ENCODE assay signal across 1 cellular context in genomic region chr1:228212966-228213844, GRCh38.
TF ChIP-seq lines count a peak whose summit lies in the region.

No MANE protein-coding gene starts in this region.

TF ChIP-seq in K562, 482 proteins besides CTCF, POLR2A, EP300 and RAD21 (continued from another document and continues in another):
- peak; percentile 93 for TF ChIP-seq MGA (IDR thresholded peaks at IDR 0.05)
- TF ChIP-seq, protein P1, sequence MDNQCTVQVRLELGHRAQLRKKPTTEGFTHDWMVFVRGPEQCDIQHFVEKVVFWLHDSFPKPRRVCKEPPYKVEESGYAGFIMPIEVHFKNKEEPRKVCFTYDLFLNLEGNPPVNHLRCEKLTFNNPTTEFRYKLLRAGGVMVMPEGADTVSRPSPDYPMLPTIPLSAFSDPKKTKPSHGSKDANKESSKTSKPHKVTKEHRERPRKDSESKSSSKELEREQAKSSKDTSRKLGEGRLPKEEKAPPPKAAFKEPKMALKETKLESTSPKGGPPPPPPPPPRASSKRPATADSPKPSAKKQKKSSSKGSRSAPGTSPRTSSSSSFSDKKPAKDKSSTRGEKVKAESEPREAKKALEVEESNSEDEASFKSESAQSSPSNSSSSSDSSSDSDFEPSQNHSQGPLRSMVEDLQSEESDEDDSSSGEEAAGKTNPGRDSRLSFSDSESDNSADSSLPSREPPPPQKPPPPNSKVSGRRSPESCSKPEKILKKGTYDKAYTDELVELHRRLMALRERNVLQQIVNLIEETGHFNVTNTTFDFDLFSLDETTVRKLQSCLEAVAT (IDR thresholded peaks at IDR 0.05) = 0 out of 4 replicates have a peak, but pooled peaks of 1 of the 2 experiments have one; percentile 27
- TF ChIP-seq POU5F1 (IDR thresholded peaks at IDR 0.05; ENCODE audit: borderline replicate concordance, low read depth, low read length, partially characterized antibody) = no peak
- no peak for TF ChIP-seq C11orf30 (IDR thresholded peaks at IDR 0.05; ENCODE audit: low read depth)
- TF ChIP-seq, protein P2, sequence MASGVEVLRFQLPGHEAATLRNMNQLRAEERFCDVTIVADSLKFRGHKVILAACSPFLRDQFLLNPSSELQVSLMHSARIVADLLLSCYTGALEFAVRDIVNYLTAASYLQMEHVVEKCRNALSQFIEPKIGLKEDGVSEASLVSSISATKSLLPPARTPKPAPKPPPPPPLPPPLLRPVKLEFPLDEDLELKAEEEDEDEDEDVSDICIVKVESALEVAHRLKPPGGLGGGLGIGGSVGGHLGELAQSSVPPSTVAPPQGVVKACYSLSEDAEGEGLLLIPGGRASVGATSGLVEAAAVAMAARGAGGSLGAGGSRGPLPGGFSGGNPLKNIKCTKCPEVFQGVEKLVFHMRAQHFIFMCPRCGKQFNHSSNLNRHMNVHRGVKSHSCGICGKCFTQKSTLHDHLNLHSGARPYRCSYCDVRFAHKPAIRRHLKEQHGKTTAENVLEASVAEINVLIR (CRISPR knock-in tag; IDR thresholded peaks at IDR 0.05) = 0 out of 2 replicates have a peak, but pooled peaks have one; percentile 33
- TF ChIP-seq YBX1 (IDR thresholded peaks at IDR 0.05) = 0 out of 2 replicates have a peak, but pooled peaks have one; percentile 57
- TF ChIP-seq RNF219 (CRISPR knock-in tag; IDR thresholded peaks at IDR 0.05) = no peak
- 0 out of 2 replicates have a peak, but pooled peaks have one; percentile 52 for TF ChIP-seq MIER1 (IDR thresholded peaks at IDR 0.05; ENCODE audit: low read depth)
- peak; percentile 72 for TF ChIP-seq MYC (IDR thresholded peaks at IDR 0.05; ENCODE audit: low read depth, low read length)
- no peak for TF ChIP-seq MYC (CRISPR knock-in tag; IDR thresholded peaks at IDR 0.05; ENCODE audit: borderline replicate concordance, low read depth)
- TF ChIP-seq YY1 (IDR thresholded peaks at IDR 0.05; ENCODE audit: borderline replicate concordance in 1 of 3, control insufficient read depth in 1 of 3, extremely low read depth in 1 of 3, insufficient read depth in 3 of 3, insufficient read length in 1 of 3, insufficient replicate concordance in 2 of 3, low read depth in 1 of 3, low read length in 2 of 3) = peak in 2 of 3 experiments; percentile 48 to 64
- TF ChIP-seq ETS1 (conservative IDR thresholded peaks at IDR 0.05; ENCODE audit: control insufficient read depth, low read depth, low read length) = peak; percentile 11; the same call in 1 of the 2 replicates
- TF ChIP-seq ERF (CRISPR knock-in tag; IDR thresholded peaks at IDR 0.05) = no peak
- TF ChIP-seq GATAD2B (IDR thresholded peaks at IDR 0.05; ENCODE audit: borderline replicate concordance) = no peak
- no peak for TF ChIP-seq IRF9 (tag; IDR thresholded peaks at IDR 0.05)
- TF ChIP-seq FOXJ2 (tag; IDR thresholded peaks at IDR 0.05) = no peak
- TF ChIP-seq TFAP4 (CRISPR knock-in tag; IDR thresholded peaks at IDR 0.05; ENCODE audit: borderline replicate concordance) = peak; percentile 83
- peak; percentile 13 for TF ChIP-seq RBBP5 (IDR thresholded peaks at IDR 0.05; ENCODE audit: borderline replicate concordance, insufficient read depth, low read length, poor library complexity, severe bottlenecking)
- TF ChIP-seq CHD4 (IDR thresholded peaks at IDR 0.05; ENCODE audit: insufficient read depth, insufficient replicate concordance, low read depth, low read length, poor library complexity, severe bottlenecking) = no peak
- TF ChIP-seq JUN (IDR thresholded peaks at IDR 0.05; ENCODE audit: borderline replicate concordance, low read depth, low read length) = peak; percentile 47; the same call in 1 of the 2 replicates
- TF ChIP-seq JUN (CRISPR knock-in tag; IDR thresholded peaks at IDR 0.05; ENCODE audit: borderline replicate concordance) = no peak
- no peak for TF ChIP-seq WHSC1 (IDR thresholded peaks at IDR 0.05; ENCODE audit: low read length)
- no peak for TF ChIP-seq GATA2 (CRISPR knock-in tag; IDR thresholded peaks at IDR 0.05)
- peak; percentile 68; the same call in 1 of the 2 replicates for TF ChIP-seq ZBTB7A (IDR thresholded peaks at IDR 0.05; ENCODE audit: borderline replicate concordance, control insufficient read depth, low read depth, low read length)
- no peak for TF ChIP-seq HDAC8 (tag; IDR thresholded peaks at IDR 0.05)
- TF ChIP-seq, protein P3, sequence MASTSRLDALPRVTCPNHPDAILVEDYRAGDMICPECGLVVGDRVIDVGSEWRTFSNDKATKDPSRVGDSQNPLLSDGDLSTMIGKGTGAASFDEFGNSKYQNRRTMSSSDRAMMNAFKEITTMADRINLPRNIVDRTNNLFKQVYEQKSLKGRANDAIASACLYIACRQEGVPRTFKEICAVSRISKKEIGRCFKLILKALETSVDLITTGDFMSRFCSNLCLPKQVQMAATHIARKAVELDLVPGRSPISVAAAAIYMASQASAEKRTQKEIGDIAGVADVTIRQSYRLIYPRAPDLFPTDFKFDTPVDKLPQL (IDR thresholded peaks at IDR 0.05; ENCODE audit: extremely low read depth, insufficient read length) = no peak
- TF ChIP-seq, protein P4, sequence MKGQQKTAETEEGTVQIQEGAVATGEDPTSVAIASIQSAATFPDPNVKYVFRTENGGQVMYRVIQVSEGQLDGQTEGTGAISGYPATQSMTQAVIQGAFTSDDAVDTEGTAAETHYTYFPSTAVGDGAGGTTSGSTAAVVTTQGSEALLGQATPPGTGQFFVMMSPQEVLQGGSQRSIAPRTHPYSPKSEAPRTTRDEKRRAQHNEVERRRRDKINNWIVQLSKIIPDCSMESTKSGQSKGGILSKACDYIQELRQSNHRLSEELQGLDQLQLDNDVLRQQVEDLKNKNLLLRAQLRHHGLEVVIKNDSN (CRISPR knock-in tag; IDR thresholded peaks at IDR 0.05) = peak; percentile 32; the same call in 1 of the 2 replicates
- peak; percentile 15 for TF ChIP-seq NEUROD1 (IDR thresholded peaks at IDR 0.05; ENCODE audit: borderline replicate concordance, low read depth, low read length, partially characterized antibody)
- peak; percentile 21; the same call in 1 of the 2 replicates for TF ChIP-seq HCFC1 (IDR thresholded peaks at IDR 0.05; ENCODE audit: low read depth, low read length)
- TF ChIP-seq MYNN (IDR thresholded peaks at IDR 0.05) = peak; percentile 82
- TF ChIP-seq MYNN (CRISPR knock-in tag; IDR thresholded peaks at IDR 0.05) = no peak
- TF ChIP-seq RBM22 (IDR thresholded peaks at IDR 0.05; ENCODE audit: low read depth, low read length, poor library complexity, severe bottlenecking) = no peak
- TF ChIP-seq SMARCE1 (IDR thresholded peaks at IDR 0.05) = peak; percentile 46; the same call in 1 of the 2 replicates
- peak; percentile 52; the same call in 1 of the 2 replicates for TF ChIP-seq CBX5 (IDR thresholded peaks at IDR 0.05; ENCODE audit: borderline replicate concordance, low read depth)
- peak; percentile 62 for TF ChIP-seq NFIC (IDR thresholded peaks at IDR 0.05)
- peak; percentile 33; the same call in 1 of the 2 replicates for TF ChIP-seq ZNF263 (CRISPR knock-in tag; IDR thresholded peaks at IDR 0.05; ENCODE audit: borderline replicate concordance)
